Comparison of ENCODE assay signal across 11 cellular contexts in genomic region chr5:135139397-135140134, GRCh38.
DNase-seq lines count a peak whose midpoint lies in the region; ATAC-seq and TF ChIP-seq lines count a peak whose summit lies in the region.
"Had no signal": no experiment of that assay in that cellular context is flagged by ENCODE, and none has a peak within 500 bp of the region (broad histone marks: within the 10 kb centered on the region; RNA-seq: fewer than 3 reads in every experiment).

No MANE protein-coding gene starts in this region.

- TF ChIP-seq CTCF in fibroblast of villous mesenchyme (IDR thresholded peaks at IDR 0.05; ENCODE audit: insufficient read depth, low read depth, low read length), result no peak
- TF ChIP-seq CTCF in stomach (IDR thresholded peaks at IDR 0.05), result no peak

- no peak for TF ChIP-seq EP300 in stomach (IDR thresholded peaks at IDR 0.05)

- intact Hi-C loops in stomach (cut with DNase I; ENCODE audit: low total_unique reads), result no loop called here
- intact Hi-C loops in sciatic nerve (cut with DNase I), result no loop called here

- H3K27ac ChIP-seq in stomach, result peak overlapping the region in 4 of 5 donors; percentile 71 to 85 (median 84)
- H3K27ac ChIP-seq: cardiac muscle cell had no signal

- TF ChIP-seq POLR2A in stomach (IDR thresholded peaks at IDR 0.05), result no peak

- H3K4me1 ChIP-seq in stomach, result peaks cover 0 to 51% (median 42%) of the 10 kb centered on the region in 4 donors

- DNase-seq in HCEC 1CT (peak; percentile 99), SHP77 (lab: John Stamatoyannopoulos, UW) (peak; percentile 39 to 45), fibroblast of villous mesenchyme (ENCODE audit: low read depth) (peak; percentile 99), stomach (no peak), germinal center (ENCODE audit: low spot score) (no peak), sciatic nerve (ENCODE audit: low spot score) (no peak)
- no peak for DNase-seq in stimulated activated CD4-positive, alpha-beta T cell treated with anti-CD3 and anti-CD28 coated beads, Interleukin-12 subunit alpha, Interleukin-12 subunit beta, amount 100 ng/mL, for 4 hours
- DNase-seq: mesendoderm, T-helper 17 cell had no signal

- no peak overlapping the region for H3K4me3 ChIP-seq in fibroblast of villous mesenchyme (ENCODE audit: low read depth, low read length)
- no peak overlapping the region for H3K4me3 ChIP-seq in stomach
- H3K4me3 ChIP-seq: cardiac muscle cell had no signal

- H3K9me3 ChIP-seq in stomach, result no peaks in the 10 kb centered on the region

- no peaks in the 10 kb centered on the region for H3K36me3 ChIP-seq in stomach
- H3K36me3 ChIP-seq: cardiac muscle cell had no signal

- no peaks in the 10 kb centered on the region for H3K27me3 ChIP-seq in stomach

- WGBS in stomach, 5 donors, result 68 to 80% (median 73%) methylated on average over 12 of the region's 12 CpGs

- ATAC-seq in sciatic nerve (no peak), HG02973 (IDR thresholded peaks at IDR 0.05; ENCODE audit: unreplicated experiment) (no peak)
- ATAC-seq: T-helper 17 cell had no signal

Comparison
In these comparisons a context has a peak if more than half of its experiments do, and no peak if none do; other contexts are left out.
1. DNase-seq: peak in HCEC 1CT (single experiment), SHP77 (2 of 2) and fibroblast of villous mesenchyme (single experiment); none in stomach (single experiment), germinal center (single experiment), sciatic nerve (single experiment) and stimulated activated CD4-positive, alpha-beta T cell treated with anti-CD3 and anti-CD28 coated beads, Interleukin-12 subunit alpha, Interleukin-12 subunit beta, amount 100 ng/mL, for 4 hours (single experiment).